In genomic region chr2:7468955-7469354, GRCh38 we compare ENCODE assay signal across 9 cellular contexts.
"Had no signal": no experiment of that assay in that cellular context is flagged by ENCODE, and none has a peak within 500 bp of the region (broad histone marks: within the 10 kb centered on the region; RNA-seq: fewer than 3 reads in every experiment).

No MANE protein-coding gene starts in this region.

- DNase-seq: brain microvascular endothelial cell; effector memory CD4-positive, alpha-beta T cell; left lung; mucosa of descending colon; stimulated activated CD4-positive, alpha-beta T cell treated with anti-CD3 and anti-CD28 coated beads, Interleukin-12 subunit alpha, Interleukin-12 subunit beta, amount 100 ng/mL, for 4 hours; stimulated activated naive CD4-positive, alpha-beta T cell treated with Interleukin-2 at 50 U/mL for 16 hours; testis; upper lobe of right lung had no signal

- ATAC-seq: gastroesophageal sphincter, left lung, upper lobe of right lung had no signal
